12 cellular contexts compared by ENCODE assay signal in the genomic region with DNA sequence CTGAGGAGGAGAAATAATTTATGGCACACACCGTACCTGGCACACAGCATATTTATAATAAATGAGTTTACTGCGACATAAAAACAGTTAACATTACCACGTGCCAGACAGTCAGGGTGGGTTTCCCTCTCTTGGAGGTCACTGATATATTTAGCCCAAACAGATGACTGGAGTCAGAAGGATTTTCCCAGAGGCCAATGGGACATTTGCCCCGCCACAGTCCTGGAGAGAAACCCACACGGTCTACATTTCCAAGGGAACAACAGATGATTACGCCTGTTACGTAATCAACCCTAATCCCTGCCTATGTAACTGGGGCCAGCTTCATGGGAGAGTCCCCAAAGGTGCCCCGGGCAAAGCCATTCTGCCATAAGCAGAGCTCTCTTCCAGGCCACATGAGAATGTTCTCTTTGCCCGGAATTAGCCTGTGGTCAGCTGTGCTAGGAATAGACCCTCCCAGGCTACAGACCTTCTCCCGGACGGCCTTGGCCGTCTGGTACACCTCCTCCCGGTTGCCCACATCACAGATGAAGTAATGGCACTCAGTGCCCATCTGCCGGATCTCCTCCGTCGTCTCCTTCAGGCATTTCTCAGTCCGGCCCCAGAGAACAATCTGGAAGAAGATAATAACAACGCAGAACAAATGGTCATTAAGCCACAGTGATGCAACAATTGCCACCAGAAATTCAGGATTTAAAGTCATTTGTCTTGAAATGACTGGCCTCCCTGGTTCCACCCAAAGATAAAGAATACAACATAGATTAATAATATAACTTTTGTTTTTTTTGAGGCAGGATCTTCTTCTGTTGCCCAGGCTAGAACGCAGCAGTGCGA. TPM values are rescaled to one million over a fixed set of nuclear protein-coding genes. Genes with fewer than 3 reads are reported as not detected.
DNase-seq lines count a peak whose midpoint lies in the region; ATAC-seq, FAIRE-seq and TF ChIP-seq lines count a peak whose summit lies in the region.
"Had no signal": no experiment of that assay in that cellular context is flagged by ENCODE, and none has a peak within 500 bp of the region (broad histone marks: within the 10 kb centered on the region; RNA-seq: fewer than 3 reads in every experiment).

No MANE protein-coding gene starts in this region.

- intact Hi-C loops in Panc1 (cut with micrococcal nuclease; ENCODE audit: unreplicated experiment): no loop called here

- H3K27ac ChIP-seq in A549: peak overlapping the region; percentile 47 to 70; a peak in 5 of 6 replicates
- peak overlapping the region; percentile 55; the same call in 1 of the 2 replicates for H3K27ac ChIP-seq in Panc1 (ENCODE audit: low read length)
- H3K27ac ChIP-seq in neural progenitor cell: no peak overlapping the region

- peaks cover 25% of the 10 kb centered on the region for H3K4me1 ChIP-seq in A549
- peaks cover 20% of the 10 kb centered on the region for H3K4me1 ChIP-seq in Panc1 (ENCODE audit: control insufficient read depth, insufficient read depth, low read length)
- no peaks in the 10 kb centered on the region for H3K4me1 ChIP-seq in neural progenitor cell

- no TSS peak for BruUV-seq in Panc1 (replicated peaks; lab: Mats Ljungman, UMichigan)

- TF ChIP-seq POLR2A in A549 (IDR thresholded peaks at IDR 0.05; ENCODE audit: low read length): no peak

- no peak overlapping the region for H3K4me3 ChIP-seq in A549
- H3K4me3 ChIP-seq in Panc1 (ENCODE audit: low read depth in 2 of 2, low read length in 2 of 2): no peak overlapping the region
- H3K4me3 ChIP-seq in fibroblast of the aortic adventitia (ENCODE audit: low read depth, low read length): no peak overlapping the region
- H3K4me3 ChIP-seq in neural progenitor cell: no peak overlapping the region

- H3K4me1 Mint-ChIP-seq in neural progenitor cell: peaks cover 5% of the 10 kb centered on the region
- H3K4me1 Mint-ChIP-seq in activated CD4-positive, alpha-beta T cell treated with anti-CD3 and anti-CD28 coated beads, Interleukin-2, amount 10 ng/mL, durations not matched to agents 7 days and 5 days: no peaks in the 10 kb centered on the region
- H3K4me1 Mint-ChIP-seq: activated B cell treated with CpG ODN at 0.5 μM for 24 hours had no signal

- H3K4me3 Mint-ChIP-seq in neural progenitor cell: no peak overlapping the region
- no peak overlapping the region for H3K4me3 Mint-ChIP-seq in activated CD4-positive, alpha-beta T cell treated with anti-CD3 and anti-CD28 coated beads, Interleukin-2, amount 10 ng/mL, durations not matched to agents 7 days and 5 days
- H3K4me3 Mint-ChIP-seq: activated B cell treated with CpG ODN at 0.5 μM for 24 hours; activated T-helper 17 cell treated with anti-CD3 and anti-CD28 coated beads, Interleukin-2, amount 50 U/mL, for 72 hours had no signal

- no peaks in the 10 kb centered on the region for H4K20me1 ChIP-seq in neural progenitor cell (ENCODE audit: low read depth)

- WGBS in A549 (ENCODE audit: missing lambda C conversion rate): 84% methylated on average over 17 of the region's 20 CpGs

- H3K9ac ChIP-seq in neural progenitor cell: no peak overlapping the region

- no peak for TF ChIP-seq RAD21 in A549 (conservative IDR thresholded peaks at IDR 0.05 in 1 of 2, IDR thresholded peaks at IDR 0.05 in 1 of 2)

- H3K9me3 Mint-ChIP-seq in neural progenitor cell: no peaks in the 10 kb centered on the region
- no peaks in the 10 kb centered on the region for H3K9me3 Mint-ChIP-seq in activated CD4-positive, alpha-beta T cell treated with anti-CD3 and anti-CD28 coated beads, Interleukin-2, amount 10 ng/mL, durations not matched to agents 7 days and 5 days
- H3K9me3 Mint-ChIP-seq: activated B cell treated with CpG ODN at 0.5 μM for 24 hours; activated T-helper 17 cell treated with anti-CD3 and anti-CD28 coated beads, Interleukin-2, amount 50 U/mL, for 72 hours had no signal

- peak overlapping the region; percentile 17 for H3K27ac Mint-ChIP-seq in neural progenitor cell
- H3K27ac Mint-ChIP-seq in activated CD4-positive, alpha-beta T cell treated with anti-CD3 and anti-CD28 coated beads, Interleukin-2, amount 10 ng/mL, durations not matched to agents 7 days and 5 days: no peak overlapping the region
- H3K27ac Mint-ChIP-seq: activated B cell treated with CpG ODN at 0.5 μM for 24 hours; activated T-helper 17 cell treated with anti-CD3 and anti-CD28 coated beads, Interleukin-2, amount 50 U/mL, for 72 hours had no signal

- no peak overlapping the region for H2AFZ ChIP-seq in neural progenitor cell (replicated peaks)

- POLR2A ChIA-PET in A549 (lab: Yijun Ruan, JAX): no interaction called here
- POLR2A ChIA-PET in Panc1 (lab: Charles Lee): no interaction called here
- POLR2A ChIA-PET in activated CD4-positive, alpha-beta T cell treated with anti-CD3 and anti-CD28 coated beads, Interleukin-2, amount 10 ng/mL, durations not matched to agents 7 days and 5 days (lab: Charles Lee): no interaction called here

- ATAC-seq in A549 (peak; percentile 15 to 26; a peak in 3 of 6 replicates), Panc1 (peak; percentile 37; the same call in 1 of the 2 replicates), GM19455 (IDR thresholded peaks at IDR 0.05; ENCODE audit: unreplicated experiment) (no peak)
- ATAC-seq: activated T-helper 17 cell treated with anti-CD3 and anti-CD28 coated beads, Interleukin-2, amount 50 U/mL, for 72 hours had no signal

- H3K4me2 ChIP-seq in A549: no peak overlapping the region
- H3K4me2 ChIP-seq in neural progenitor cell: no peak overlapping the region

- CTCF ChIA-PET in A549 (lab: Yijun Ruan, JAX) (interaction anchor here (1.4 kb wide), 1 partner anchor 11 kb away, joined by 3 read pairs; no protein-coding TSS in a partner anchor), Panc1 (lab: Charles Lee) (no interaction called here)
- CTCF ChIA-PET in activated CD4-positive, alpha-beta T cell treated with anti-CD3 and anti-CD28 coated beads, Interleukin-2, amount 10 ng/mL, durations not matched to agents 7 days and 5 days (lab: Charles Lee): interaction anchor here (0.6 to 1.1 kb wide), 2 partner anchors 21 to 403 kb away, joined by 3 read pairs; no protein-coding TSS in a partner anchor

- H3K27me3 Mint-ChIP-seq in neural progenitor cell (ENCODE audit: insufficient read depth, low read depth): peaks cover 9% of the 10 kb centered on the region
- H3K27me3 Mint-ChIP-seq in activated CD4-positive, alpha-beta T cell treated with anti-CD3 and anti-CD28 coated beads, Interleukin-2, amount 10 ng/mL, durations not matched to agents 7 days and 5 days: no peaks in the 10 kb centered on the region
- H3K27me3 Mint-ChIP-seq: activated B cell treated with CpG ODN at 0.5 μM for 24 hours; activated T-helper 17 cell treated with anti-CD3 and anti-CD28 coated beads, Interleukin-2, amount 50 U/mL, for 72 hours had no signal

- H3K9me3 ChIP-seq in A549: no peaks in the 10 kb centered on the region
- no peaks in the 10 kb centered on the region for H3K9me3 ChIP-seq in Panc1 (ENCODE audit: control insufficient read depth, insufficient read depth, low read depth, low read length)
- H3K9me3 ChIP-seq in neural progenitor cell (ENCODE audit: low read depth): no peaks in the 10 kb centered on the region

- TF ChIP-seq EP300 in A549 (IDR thresholded peaks at IDR 0.05): no peak

- DNase-seq in A549 (ENCODE audit: low read depth in 1 of 2, low spot score in 1 of 2): no peak
- no peak for DNase-seq in Panc1 (ENCODE audit: low read depth, low spot score)
- peak; percentile 78 for DNase-seq in fibroblast of the aortic adventitia (ENCODE audit: low read depth)
- DNase-seq in neural progenitor cell (ENCODE audit: low spot score): no peak
- DNase-seq in NCI-H1417 treated with DMSO at 0.1 percent for 48 hours (lab: John Stamatoyannopoulos, UW): no peak
- DNase-seq in globus pallidus (ENCODE audit: low spot score): no peak
- no peak for DNase-seq in activated CD4-positive, alpha-beta T cell treated with anti-CD3 and anti-CD28 coated beads, Interleukin-2, amount 10 ng/mL, durations not matched to agents 7 days and 5 days
- DNase-seq: activated B cell treated with CpG ODN at 0.5 μM for 24 hours, caudate nucleus, RPMI8226 had no signal

- H3K79me2 ChIP-seq in neural progenitor cell (ENCODE audit: low read depth): no peaks in the 10 kb centered on the region

- no peak for FAIRE-seq in A549 (lab: Jason Lieb, UNC)

- H3K36me3 ChIP-seq in Panc1 (ENCODE audit: control insufficient read depth, insufficient read depth, low read length): 0 out of 2 replicates have a peak, but pooled peaks cover 3% of the 10 kb centered on the region
- H3K36me3 ChIP-seq in neural progenitor cell: no peaks in the 10 kb centered on the region

- TF ChIP-seq CTCF in A549 (IDR thresholded peaks at IDR 0.05) (no peak), Panc1 (IDR thresholded peaks at IDR 0.05) (no peak), fibroblast of the aortic adventitia (IDR thresholded peaks at IDR 0.05; ENCODE audit: insufficient read depth, low read length) (no peak), neural progenitor cell (IDR thresholded peaks at IDR 0.05) (no peak)

- in situ Hi-C loops in Panc1 (cut with HindIII; ENCODE audit: low pct_unique_long_range_greater_than_20kb, low sequenced_read_pairs): no loop called here

- H3K27me3 ChIP-seq in Panc1 (ENCODE audit: control insufficient read depth, insufficient read depth, low read length): no peaks in the 10 kb centered on the region
- no peaks in the 10 kb centered on the region for H3K27me3 ChIP-seq in neural progenitor cell

- H3F3A ChIP-seq in neural progenitor cell (ENCODE audit: low read depth): no peaks in the 10 kb centered on the region

- no peaks in the 10 kb centered on the region for H3K36me3 Mint-ChIP-seq in neural progenitor cell
- peaks cover 1% of the 10 kb centered on the region for H3K36me3 Mint-ChIP-seq in activated CD4-positive, alpha-beta T cell treated with anti-CD3 and anti-CD28 coated beads, Interleukin-2, amount 10 ng/mL, durations not matched to agents 7 days and 5 days (ENCODE audit: low read depth)

TF ChIP-seq in A549, 52 proteins besides CTCF, POLR2A, EP300 and RAD21:
- TF ChIP-seq TFCP2L1 (CRISPR knock-in tag; IDR thresholded peaks at IDR 0.05) (no peak), CEBPB (IDR thresholded peaks at IDR 0.05) (peak in 1 of 2 experiments; percentile 65; a peak in 2 of 4 replicates)

RNA-seq across cellular contexts. Expression of gene DHRS3, which starts 37.7 kb away (rescaled TPM):
- 79.7 and 89.1 TPM in 2 replicates for polyA plus RNA-seq in A549 (2011; rRNA removed)
- polyA plus RNA-seq in A549 (2012; cell fraction: cytosol; rRNA removed): 64.4 and 78.4 TPM in 2 replicates
- polyA plus RNA-seq in A549 (2012; cell fraction: nucleus; rRNA removed): 119 and 124 TPM in 2 replicates
- polyA plus RNA-seq in A549 (2017; fragmentation: RNase III; extraction: RNeasy Plus Mini Kit Qiagen cat#74134 plus additional on column Dnase treatment): 56.9 to 78.9 TPM (median 62.7 TPM) in 3 replicates
- polyA minus RNA-seq in A549 (2011; rRNA and poly(A)+ RNA removed): 320 and 332 TPM in 2 replicates
- 113 TPM for total RNA-seq in Panc1 (2021; ENCODE audit: unreplicated experiment)
- 143 TPM for polyA plus RNA-seq in Panc1 (2012; ENCODE audit: insufficient read length)
- total RNA-seq in fibroblast of the aortic adventitia (ENCODE audit: low replicate concordance): 64.4 and 114 TPM in 2 replicates
- 2.5 and 4.3 TPM in 2 replicates for total RNA-seq in neural progenitor cell (ENCODE audit: low replicate concordance)
- 10 to 100 TPM; 30.3 to 31.2 TPM for total RNA-seq in activated CD4-positive, alpha-beta T cell treated with anti-CD3 and anti-CD28 coated beads, Interleukin-2, amount 10 ng/mL, durations not matched to agents 7 days and 5 days
